ENCODE assay signal across 11 cellular contexts in genomic region chr2:100903534-100904258, GRCh38.
DNase-seq lines count a peak whose midpoint lies in the region; ATAC-seq and TF ChIP-seq lines count a peak whose summit lies in the region.
"Had no signal": no experiment of that assay in that cellular context is flagged by ENCODE, and none has a peak within 500 bp of the region (broad histone marks: within the 10 kb centered on the region; RNA-seq: fewer than 3 reads in every experiment).

No MANE protein-coding gene starts in this region.

- intact Hi-C loops in posterior vena cava (cut with DNase I): no loop called here
- intact Hi-C loops in lower lobe of right lung (cut with DNase I): no loop called here

- H3K4me3 ChIP-seq in LNCaP clone FGC (ENCODE audit: low read depth, low read length) (no peak overlapping the region), neural progenitor cell (no peak overlapping the region), lower lobe of right lung (no peak overlapping the region)

- H3K9ac ChIP-seq in neural progenitor cell: no peak overlapping the region

- H3K27me3 Mint-ChIP-seq in chondrocyte (ENCODE audit: low read depth) (no peaks in the 10 kb centered on the region), neural progenitor cell (ENCODE audit: insufficient read depth, low read depth) (peaks cover 3% of the 10 kb centered on the region)

- H4K20me1 ChIP-seq in neural progenitor cell (ENCODE audit: low read depth): no peaks in the 10 kb centered on the region

- H3K4me3 Mint-ChIP-seq in chondrocyte (ENCODE audit: unreplicated experiment) (no peak overlapping the region), neural progenitor cell (no peak overlapping the region)
- H3K4me3 Mint-ChIP-seq: activated B cell treated with CpG ODN at 0.5 μM for 24 hours had no signal

- ATAC-seq in lower lobe of right lung: no peak

- H3K9me3 ChIP-seq in neural progenitor cell (ENCODE audit: low read depth) (no peaks in the 10 kb centered on the region), lower lobe of right lung (peaks cover 5% of the 10 kb centered on the region)

- H3K4me1 Mint-ChIP-seq in chondrocyte (ENCODE audit: low read depth): peaks cover 22% of the 10 kb centered on the region
- peaks cover 19% of the 10 kb centered on the region for H3K4me1 Mint-ChIP-seq in neural progenitor cell
- H3K4me1 Mint-ChIP-seq: activated B cell treated with CpG ODN at 0.5 μM for 24 hours had no signal

- no peak overlapping the region for H2AFZ ChIP-seq in neural progenitor cell (replicated peaks)

- H3K79me2 ChIP-seq in neural progenitor cell (ENCODE audit: low read depth): no peaks in the 10 kb centered on the region

- H3K4me1 ChIP-seq in neural progenitor cell (no peaks in the 10 kb centered on the region), lower lobe of right lung (peaks cover 8% of the 10 kb centered on the region)

- H3K27me3 ChIP-seq in neural progenitor cell (no peaks in the 10 kb centered on the region), lower lobe of right lung (ENCODE audit: low read depth) (no peaks in the 10 kb centered on the region)

- H3K36me3 Mint-ChIP-seq in chondrocyte (ENCODE audit: low read depth) (peaks cover 21% of the 10 kb centered on the region), neural progenitor cell (no peaks in the 10 kb centered on the region)

- H3F3A ChIP-seq in neural progenitor cell (ENCODE audit: low read depth): no peaks in the 10 kb centered on the region

- H3K27ac ChIP-seq in neural progenitor cell (no peak overlapping the region), lower lobe of right lung (no peak overlapping the region)

- no peak for TF ChIP-seq CTCF in LNCaP clone FGC (IDR thresholded peaks at IDR 0.05; ENCODE audit: control insufficient read depth, extremely low read depth, insufficient read depth)
- TF ChIP-seq CTCF in chondrocyte (IDR thresholded peaks at IDR 0.05): no peak
- no peak for TF ChIP-seq CTCF in neural progenitor cell (IDR thresholded peaks at IDR 0.05)
- TF ChIP-seq CTCF in lower lobe of right lung (IDR thresholded peaks at IDR 0.05): no peak

- no peak overlapping the region for H3K4me2 ChIP-seq in neural progenitor cell

- peaks cover 8% of the 10 kb centered on the region for H3K9me3 Mint-ChIP-seq in chondrocyte (ENCODE audit: low read depth)
- peaks cover 3% of the 10 kb centered on the region for H3K9me3 Mint-ChIP-seq in neural progenitor cell

- H3K27ac Mint-ChIP-seq in chondrocyte (ENCODE audit: unreplicated experiment) (peak overlapping the region; percentile 29), neural progenitor cell (peak overlapping the region; percentile 64)
- H3K27ac Mint-ChIP-seq: activated B cell treated with CpG ODN at 0.5 μM for 24 hours had no signal

- no peaks in the 10 kb centered on the region for H3K36me3 ChIP-seq in neural progenitor cell
- H3K36me3 ChIP-seq in lower lobe of right lung: no peaks in the 10 kb centered on the region

- peak; percentile 69 for DNase-seq in Daoy (ENCODE audit: low read depth)
- peak; percentile 52 for DNase-seq in LNCaP clone FGC (ENCODE audit: low read depth)
- DNase-seq in chondrocyte (ENCODE audit: low spot score): no peak
- DNase-seq in neural progenitor cell (ENCODE audit: low spot score): peak; percentile 58
- no peak for DNase-seq in posterior vena cava (ENCODE audit: low spot score)
- no peak for DNase-seq in NCI-H748 (lab: John Stamatoyannopoulos, UW; ENCODE audit: unreplicated experiment)
- DNase-seq in stimulated activated CD4-positive, alpha-beta T cell treated with anti-CD3 and anti-CD28 coated beads, Interleukin-4, amount 100 ng/mL, for 24 hours: no peak
- no peak for DNase-seq in lower lobe of right lung
- DNase-seq: activated B cell treated with CpG ODN at 0.5 μM for 24 hours, Kasumi-1, NCI-H2227 treated with DMSO at 0.1 percent for 48 hours had no signal

Comparison
In these comparisons a context has a peak if more than half of its experiments do, and no peak if none do; other contexts are left out.
1. DNase-seq: peak in Daoy (single experiment), LNCaP clone FGC (single experiment) and neural progenitor cell (single experiment); none in chondrocyte (single experiment), posterior vena cava (single experiment), NCI-H748 (single experiment), stimulated activated CD4-positive, alpha-beta T cell treated with anti-CD3 and anti-CD28 coated beads, Interleukin-4, amount 100 ng/mL, for 24 hours (single experiment) and lower lobe of right lung (single experiment).